Comparison of ENCODE assay signal across 20 cellular contexts in genomic region chr10:521844-522243, GRCh38.
DNase-seq lines count a peak whose midpoint lies in the region; ATAC-seq and TF ChIP-seq lines count a peak whose summit lies in the region.
"Had no signal": no experiment of that assay in that cellular context is flagged by ENCODE, and none has a peak within 500 bp of the region (broad histone marks: within the 10 kb centered on the region; RNA-seq: fewer than 3 reads in every experiment).

No MANE protein-coding gene starts in this region.

- H3K36me3 ChIP-seq in HEK293 (ENCODE audit: control insufficient read depth in 2 of 2, insufficient read depth in 1 of 2, low read length in 2 of 2): no peaks in the 10 kb centered on the region
- H3K36me3 ChIP-seq in mesenchymal stem cell (ENCODE audit: control insufficient read depth in 1 of 2, insufficient read depth in 2 of 2, low read depth in 1 of 2, low read length in 2 of 2): peaks cover 5 to 17% of the 10 kb centered on the region in 2 experiments
- no peaks in the 10 kb centered on the region for H3K36me3 ChIP-seq in rectal smooth muscle tissue (ENCODE audit: control insufficient read depth, insufficient read depth, low read length)
- no peaks in the 10 kb centered on the region for H3K36me3 ChIP-seq in colonic mucosa
- H3K36me3 ChIP-seq: neutrophil had no signal

- no peak overlapping the region for H2BK120ac ChIP-seq in mesenchymal stem cell (ENCODE audit: low read depth, low read length)

- peak in 34 of 61 donors; percentile 18 to 73 (median 44) for DNase-seq in caudate nucleus (lab: John Stamatoyannopoulos, UW)
- DNase-seq in mesenchymal stem cell: no peak
- no peak for DNase-seq in dedifferentiated amniotic fluid mesenchymal stem cell (ENCODE audit: extremely low spot score)
- DNase-seq in cerebellum (ENCODE audit: low spot score): no peak
- DNase-seq in colonic mucosa: no peak
- DNase-seq: activated CD8-positive, alpha-beta memory T cell treated with anti-CD3 and anti-CD28 coated beads, Interleukin-2, amount 50 U/mL, for 48 hours; central memory CD4-positive, alpha-beta T cell; EL; HCEC 1CT; KBM-7; NCI-H1417 treated with DMSO at 0.1 percent for 48 hours; NCI-H510A; PC-3; T-cell had no signal

- H2AK5ac ChIP-seq in mesenchymal stem cell (ENCODE audit: low read length, severe bottlenecking): no peak overlapping the region

- H3K4ac ChIP-seq in mesenchymal stem cell (ENCODE audit: low read depth in 1 of 2, low read length in 2 of 2): no peak overlapping the region

- TF ChIP-seq CTCF in HEK293 (tag by site-specific recombination; IDR thresholded peaks at IDR 0.05) (no peak), colonic mucosa (IDR thresholded peaks at IDR 0.05) (no peak)

- no peak overlapping the region for H4K91ac ChIP-seq in mesenchymal stem cell (ENCODE audit: low read length)

- no peak overlapping the region for H3K27ac ChIP-seq in HEK293 (ENCODE audit: extremely low read depth, low read depth, low read length)
- H3K27ac ChIP-seq in caudate nucleus (ENCODE audit: low read depth, low read length): no peak overlapping the region
- no peak overlapping the region for H3K27ac ChIP-seq in mesenchymal stem cell (ENCODE audit: low read length, poor library complexity, severe bottlenecking)
- H3K27ac ChIP-seq in rectal smooth muscle tissue (ENCODE audit: low read depth, low read length): peak overlapping the region; percentile 71
- H3K27ac ChIP-seq in colonic mucosa: no peak overlapping the region
- H3K27ac ChIP-seq: neutrophil had no signal

- H3K79me1 ChIP-seq in mesenchymal stem cell (replicated peaks; ENCODE audit: low read length, poor library complexity, severe bottlenecking): peaks cover 53% of the 10 kb centered on the region

- H2BK15ac ChIP-seq in mesenchymal stem cell (ENCODE audit: low read depth, poor library complexity, severe bottlenecking): no peak overlapping the region

- H2BK12ac ChIP-seq in mesenchymal stem cell (ENCODE audit: low read length in 2 of 2): no peak overlapping the region

- no peak overlapping the region for H3K18ac ChIP-seq in mesenchymal stem cell (ENCODE audit: low read depth in 1 of 2, low read length in 2 of 2)

- WGBS in mesenchymal stem cell: 43% methylated on average over 6 of the region's 7 CpGs

- H3K4me1 ChIP-seq in HEK293 (ENCODE audit: control insufficient read depth, insufficient read depth, low read length) (no peaks in the 10 kb centered on the region), mesenchymal stem cell (ENCODE audit: control insufficient read depth, insufficient read depth, low read depth, low read length) (peaks cover 23% of the 10 kb centered on the region), rectal smooth muscle tissue (ENCODE audit: control insufficient read depth, insufficient read depth, low read length) (peaks cover 21% of the 10 kb centered on the region), colonic mucosa (no peaks in the 10 kb centered on the region)

- no peak overlapping the region for H3K9ac ChIP-seq in mesenchymal stem cell (ENCODE audit: low read length)
- H3K9ac ChIP-seq in rectal smooth muscle tissue (ENCODE audit: low read length): no peak overlapping the region
- H3K9ac ChIP-seq in colonic mucosa (ENCODE audit: low read depth in 2 of 2, low read length in 2 of 2): no peak overlapping the region

- H3K14ac ChIP-seq in mesenchymal stem cell (ENCODE audit: low read length in 2 of 2): peak overlapping the region in 1 of 2 experiments; percentile 22

- peak overlapping the region; percentile 3 for H2AFZ ChIP-seq in mesenchymal stem cell (ENCODE audit: low read depth, low read length)

- H2BK5ac ChIP-seq in mesenchymal stem cell (ENCODE audit: low read depth, low read length, poor library complexity, severe bottlenecking): no peak overlapping the region

- H3K23ac ChIP-seq in mesenchymal stem cell (ENCODE audit: low read length in 2 of 2): no peak overlapping the region

- H3K9me3 ChIP-seq in HEK293 (ENCODE audit: control insufficient read depth, insufficient read depth, low read depth, low read length): no peaks in the 10 kb centered on the region
- no peaks in the 10 kb centered on the region for H3K9me3 ChIP-seq in mesenchymal stem cell (ENCODE audit: control insufficient read depth, low read length)
- no peaks in the 10 kb centered on the region for H3K9me3 ChIP-seq in colonic mucosa
- H3K9me3 ChIP-seq: neutrophil had no signal

- H3K27me3 ChIP-seq in mesenchymal stem cell (ENCODE audit: control insufficient read depth in 1 of 2, insufficient read depth in 1 of 2, low read length in 2 of 2) (no peaks in the 10 kb centered on the region), rectal smooth muscle tissue (ENCODE audit: control insufficient read depth, insufficient read depth, low read length) (no peaks in the 10 kb centered on the region), colonic mucosa (no peaks in the 10 kb centered on the region)

- intact Hi-C loops in colonic mucosa (cut with DNase I): no loop called here

- ATAC-seq in HG02840 (IDR thresholded peaks at IDR 0.05; ENCODE audit: low FRiP score, unreplicated experiment): no peak
- ATAC-seq: activated CD4-positive, CD25-positive, alpha-beta regulatory T cell treated with anti-CD3 and anti-CD28 coated beads, Interleukin-2, amount 50 U/mL, for 24 hours; left lobe of liver; PC-3; T-cell had no signal

- H4K8ac ChIP-seq in mesenchymal stem cell (ENCODE audit: low read length): no peak overlapping the region

- H3K4me3 ChIP-seq in HEK293 (ENCODE audit: low read depth, low read length) (no peak overlapping the region), mesenchymal stem cell (ENCODE audit: insufficient read depth in 1 of 2, low read depth in 1 of 2, low read length in 2 of 2) (no peak overlapping the region), rectal smooth muscle tissue (ENCODE audit: low read length) (no peak overlapping the region), colonic mucosa (no peak overlapping the region)

- POLR2A ChIA-PET in HEK293 (lab: Yijun Ruan, JAX): interaction anchor here (0.5 kb wide), 1 partner anchor 63 kb away, joined by 3 read pairs; no protein-coding TSS in a partner anchor

- H3K4me2 ChIP-seq in mesenchymal stem cell (ENCODE audit: low read length, poor library complexity, severe bottlenecking): no peak overlapping the region

- CTCF ChIA-PET in HEK293 (lab: Yijun Ruan, JAX): no interaction called here

TF ChIP-seq in HEK293, 187 proteins besides CTCF, POLR2A, EP300 and RAD21 (continues in another document):
- TF ChIP-seq ZNF792 (tag by site-specific recombination; IDR thresholded peaks at IDR 0.05): no peak
- no peak for TF ChIP-seq ZNF302 (tag by site-specific recombination; IDR thresholded peaks at IDR 0.05; ENCODE audit: low read depth)
- no peak for TF ChIP-seq ZNF48 (tag by site-specific recombination; IDR thresholded peaks at IDR 0.05)
- no peak for TF ChIP-seq ZNF776 (tag by site-specific recombination; IDR thresholded peaks at IDR 0.05; ENCODE audit: borderline replicate concordance)
- TF ChIP-seq PBX3 (CRISPR knock-in tag; IDR thresholded peaks at IDR 0.05): no peak
- no peak for TF ChIP-seq ZNF76 (tag by site-specific recombination; IDR thresholded peaks at IDR 0.05; ENCODE audit: borderline replicate concordance, low read depth)
- TF ChIP-seq ZBTB20 (tag by site-specific recombination; IDR thresholded peaks at IDR 0.05): no peak
- no peak for TF ChIP-seq BCL11A (tag by site-specific recombination; IDR thresholded peaks at IDR 0.05; ENCODE audit: low read depth)
- no peak for TF ChIP-seq ZNF510 (tag by site-specific recombination; IDR thresholded peaks at IDR 0.05; ENCODE audit: insufficient replicate concordance)
- no peak for TF ChIP-seq IKZF3 (tag by site-specific recombination; IDR thresholded peaks at IDR 0.05)
- TF ChIP-seq ZNF660 (tag by site-specific recombination; IDR thresholded peaks at IDR 0.05): peak; percentile 39; the same call in 1 of the 2 replicates
- no peak for TF ChIP-seq BCL11B (tag by site-specific recombination; IDR thresholded peaks at IDR 0.05; ENCODE audit: low read depth)
- TF ChIP-seq GLIS1 (tag by site-specific recombination; IDR thresholded peaks at IDR 0.05): peak; percentile 75
- no peak for TF ChIP-seq ZNF112 (tag by site-specific recombination; IDR thresholded peaks at IDR 0.05)
- no peak for TF ChIP-seq ZNF266 (tag by site-specific recombination; IDR thresholded peaks at IDR 0.05; ENCODE audit: low read depth)
- TF ChIP-seq SP7 (tag by site-specific recombination; IDR thresholded peaks at IDR 0.05): no peak
- no peak for TF ChIP-seq EGR2 (tag by site-specific recombination; IDR thresholded peaks at IDR 0.05; ENCODE audit: low read depth)
- TF ChIP-seq, protein P1, sequence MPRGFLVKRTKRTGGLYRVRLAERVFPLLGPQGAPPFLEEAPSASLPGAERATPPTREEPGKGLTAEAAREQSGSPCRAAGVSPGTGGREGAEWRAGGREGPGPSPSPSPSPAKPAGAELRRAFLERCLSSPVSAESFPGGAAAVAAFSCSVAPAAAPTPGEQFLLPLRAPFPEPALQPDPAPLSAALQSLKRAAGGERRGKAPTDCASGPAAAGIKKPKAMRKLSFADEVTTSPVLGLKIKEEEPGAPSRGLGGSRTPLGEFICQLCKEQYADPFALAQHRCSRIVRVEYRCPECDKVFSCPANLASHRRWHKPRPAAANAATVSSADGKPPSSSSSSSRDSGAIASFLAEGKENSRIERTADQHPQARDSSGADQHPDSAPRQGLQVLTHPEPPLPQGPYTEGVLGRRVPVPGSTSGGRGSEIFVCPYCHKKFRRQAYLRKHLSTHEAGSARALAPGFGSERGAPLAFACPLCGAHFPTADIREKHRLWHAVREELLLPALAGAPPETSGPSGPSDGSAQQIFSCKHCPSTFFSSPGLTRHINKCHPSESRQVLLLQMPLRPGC (tag by site-specific recombination; IDR thresholded peaks at IDR 0.05): no peak
- TF ChIP-seq ZBTB8A (tag by site-specific recombination; IDR thresholded peaks at IDR 0.05): no peak
- no peak for TF ChIP-seq SALL2 (tag by site-specific recombination; IDR thresholded peaks at IDR 0.05; ENCODE audit: borderline replicate concordance)
- TF ChIP-seq ZIC2 (tag by site-specific recombination; IDR thresholded peaks at IDR 0.05): peak; percentile 83

Comparison
In these comparisons a context has a peak if more than half of its experiments do, and no peak if none do; other contexts are left out.
1. DNase-seq: peak in caudate nucleus (34 of 61); none in mesenchymal stem cell (single experiment), dedifferentiated amniotic fluid mesenchymal stem cell (single experiment), cerebellum (single experiment) and colonic mucosa (single experiment).